Comparison of ENCODE assay signal across 9 cellular contexts in the genomic region with DNA sequence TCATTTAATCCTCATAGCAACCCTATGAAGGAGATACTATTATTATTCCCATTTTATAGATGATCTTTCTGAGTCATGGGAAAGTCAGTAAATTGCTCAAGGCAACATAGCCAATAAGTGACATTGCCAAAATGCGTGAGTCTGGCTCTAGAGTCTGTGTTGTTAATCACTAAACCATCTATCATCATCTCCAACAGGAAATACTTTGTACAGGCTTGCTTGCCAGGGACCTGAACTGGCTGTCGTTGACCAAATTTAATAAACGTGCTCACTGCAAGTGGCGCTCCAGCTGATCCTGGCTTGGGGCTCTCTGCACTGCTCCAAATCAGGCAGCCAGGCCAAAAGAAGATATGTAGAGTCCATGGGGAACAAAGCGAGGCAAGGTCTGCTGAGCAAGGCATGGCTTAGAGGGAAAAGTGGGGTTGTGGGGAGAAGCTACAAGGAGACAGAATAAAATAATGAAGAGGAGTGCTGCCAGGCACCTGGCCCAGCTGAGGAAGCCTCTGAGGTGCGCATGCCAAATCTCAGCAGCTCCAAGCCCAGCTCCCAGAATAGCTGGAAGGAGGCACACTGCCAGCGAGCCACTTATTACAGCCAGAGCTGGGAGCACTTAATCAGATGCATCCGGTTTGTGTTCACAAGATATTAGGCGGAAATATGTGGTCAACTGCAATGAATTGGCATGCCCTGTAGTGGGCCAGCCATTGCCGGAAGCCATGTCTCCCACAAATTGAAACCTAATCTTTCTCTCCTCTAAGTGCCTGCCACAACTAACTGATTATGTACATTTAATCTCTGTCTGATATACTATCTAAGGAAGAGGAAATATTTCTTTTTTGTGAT. TPM values are rescaled to one million over a fixed set of nuclear protein-coding genes. Genes with fewer than 3 reads are reported as not detected.
DNase-seq lines count a peak whose midpoint lies in the region; ATAC-seq and TF ChIP-seq lines count a peak whose summit lies in the region.
"Had no signal": no experiment of that assay in that cellular context is flagged by ENCODE, and none has a peak within 500 bp of the region (broad histone marks: within the 10 kb centered on the region; RNA-seq: fewer than 3 reads in every experiment).

No MANE protein-coding gene starts in this region.

- DNase-seq in AG09319 (ENCODE audit: extremely low read depth, low read depth) (peak; percentile 49), M059J (ENCODE audit: low read depth) (peak; percentile 92), astrocyte of the hippocampus (ENCODE audit: low read depth, low spot score) (peak; percentile 59), lower leg skin (ENCODE audit: low spot score in 2 of 2) (peak; percentile 76 to 92), LoVo (ENCODE audit: low spot score) (no peak), occipital lobe (lab: John Stamatoyannopoulos, UW) (no peak), mesenteric fat pad (ENCODE audit: low spot score) (no peak)

- WGBS in lower leg skin, 2 donors, result 9 to 12% methylated on average over 10 of the region's 10 CpGs

- peak; percentile 68 for ATAC-seq in GM19467 (IDR thresholded peaks at IDR 0.05; ENCODE audit: unreplicated experiment)

- intact Hi-C loops in lower leg skin (cut with DNase I; ENCODE audit: low total_unique reads), result loop anchor here (5.0 kb wide), 1 partner anchor 243 kb away; no protein-coding TSS in a partner anchor

- TF ChIP-seq CTCF in AG09319 (IDR thresholded peaks at IDR 0.05; ENCODE audit: low read depth, low read length), result no peak
- TF ChIP-seq CTCF in lower leg skin (IDR thresholded peaks at IDR 0.05), result no peak

- H3K4me3 ChIP-seq in lower leg skin (ENCODE audit: low read depth, poor library complexity, severe bottlenecking), result no peak overlapping the region
- H3K4me3 ChIP-seq: skin epidermis had no signal

- no peak for TF ChIP-seq POLR2A in lower leg skin (IDR thresholded peaks at IDR 0.05)

RNA-seq across cellular contexts. Expression of gene PTPRO, which starts 43.3 kb away (rescaled TPM):
- total RNA-seq in M059J (2014; rRNA removed; shearing (Covaris generic)), result 0.02 and 0.32 TPM in 2 replicates
- total RNA-seq in lower leg skin, result under 1 TPM in 3 of 4 donors, not detected in 1; 0.29 to 0.91 (median 0.34) TPM
- total RNA-seq in occipital lobe, result 157 TPM
- total RNA-seq in mesenteric fat pad, result 5.2 TPM

RNA-seq across cellular contexts. Expression of gene RERG, which starts 57.8 kb away (rescaled TPM):
- 1.4 TPM in 1 of 2 replicates, not detected in the other for total RNA-seq in M059J (2014; rRNA removed; shearing (Covaris generic))
- 10 to 100 TPM in 2 of 4 donors, 1 to 10 TPM in 2; 2.9 to 16.5 (median 11.4) TPM for total RNA-seq in lower leg skin
- 2.2 TPM for total RNA-seq in occipital lobe
- total RNA-seq in mesenteric fat pad, result 15.9 TPM

Comparison
In these comparisons a context has a peak if more than half of its experiments do, and no peak if none do; other contexts are left out.
1. DNase-seq: peak in AG09319 (single experiment), M059J (single experiment), astrocyte of the hippocampus (single experiment) and lower leg skin (2 of 2); none in LoVo (single experiment), occipital lobe (single experiment) and mesenteric fat pad (single experiment).
2. RNA of gene PTPRO, which starts 43.3 kb away (total RNA-seq): 157 TPM in occipital lobe (single experiment); 5.2 TPM in mesenteric fat pad (single experiment), 0.29 to 0.91 TPM in lower leg skin and 0.02 to 0.32 TPM in M059J; every median in the first group is over 10 times any median in the second.